ENCODE assay signal across 1 cellular context in genomic region chr10:133405844-133406527, GRCh38.
TF ChIP-seq lines count a peak whose summit lies in the region.

No MANE protein-coding gene starts in this region.

TF ChIP-seq in GM23338, 12 proteins besides CTCF, POLR2A, EP300 and RAD21 (continued from another document):
- TF ChIP-seq ETS1 (IDR thresholded peaks at IDR 0.05): no peak
- TF ChIP-seq ZNF462 (CRISPR knock-in tag; IDR thresholded peaks at IDR 0.05): no peak
- no peak for TF ChIP-seq STAT1 (IDR thresholded peaks at IDR 0.05; ENCODE audit: unreplicated experiment)
- TF ChIP-seq, protein P1, sequence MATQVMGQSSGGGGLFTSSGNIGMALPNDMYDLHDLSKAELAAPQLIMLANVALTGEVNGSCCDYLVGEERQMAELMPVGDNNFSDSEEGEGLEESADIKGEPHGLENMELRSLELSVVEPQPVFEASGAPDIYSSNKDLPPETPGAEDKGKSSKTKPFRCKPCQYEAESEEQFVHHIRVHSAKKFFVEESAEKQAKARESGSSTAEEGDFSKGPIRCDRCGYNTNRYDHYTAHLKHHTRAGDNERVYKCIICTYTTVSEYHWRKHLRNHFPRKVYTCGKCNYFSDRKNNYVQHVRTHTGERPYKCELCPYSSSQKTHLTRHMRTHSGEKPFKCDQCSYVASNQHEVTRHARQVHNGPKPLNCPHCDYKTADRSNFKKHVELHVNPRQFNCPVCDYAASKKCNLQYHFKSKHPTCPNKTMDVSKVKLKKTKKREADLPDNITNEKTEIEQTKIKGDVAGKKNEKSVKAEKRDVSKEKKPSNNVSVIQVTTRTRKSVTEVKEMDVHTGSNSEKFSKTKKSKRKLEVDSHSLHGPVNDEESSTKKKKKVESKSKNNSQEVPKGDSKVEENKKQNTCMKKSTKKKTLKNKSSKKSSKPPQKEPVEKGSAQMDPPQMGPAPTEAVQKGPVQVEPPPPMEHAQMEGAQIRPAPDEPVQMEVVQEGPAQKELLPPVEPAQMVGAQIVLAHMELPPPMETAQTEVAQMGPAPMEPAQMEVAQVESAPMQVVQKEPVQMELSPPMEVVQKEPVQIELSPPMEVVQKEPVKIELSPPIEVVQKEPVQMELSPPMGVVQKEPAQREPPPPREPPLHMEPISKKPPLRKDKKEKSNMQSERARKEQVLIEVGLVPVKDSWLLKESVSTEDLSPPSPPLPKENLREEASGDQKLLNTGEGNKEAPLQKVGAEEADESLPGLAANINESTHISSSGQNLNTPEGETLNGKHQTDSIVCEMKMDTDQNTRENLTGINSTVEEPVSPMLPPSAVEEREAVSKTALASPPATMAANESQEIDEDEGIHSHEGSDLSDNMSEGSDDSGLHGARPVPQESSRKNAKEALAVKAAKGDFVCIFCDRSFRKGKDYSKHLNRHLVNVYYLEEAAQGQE (IDR thresholded peaks at IDR 0.05; ENCODE audit: unreplicated experiment): no peak
